ENCODE assay signal across 20 cellular contexts in the genomic region with DNA sequence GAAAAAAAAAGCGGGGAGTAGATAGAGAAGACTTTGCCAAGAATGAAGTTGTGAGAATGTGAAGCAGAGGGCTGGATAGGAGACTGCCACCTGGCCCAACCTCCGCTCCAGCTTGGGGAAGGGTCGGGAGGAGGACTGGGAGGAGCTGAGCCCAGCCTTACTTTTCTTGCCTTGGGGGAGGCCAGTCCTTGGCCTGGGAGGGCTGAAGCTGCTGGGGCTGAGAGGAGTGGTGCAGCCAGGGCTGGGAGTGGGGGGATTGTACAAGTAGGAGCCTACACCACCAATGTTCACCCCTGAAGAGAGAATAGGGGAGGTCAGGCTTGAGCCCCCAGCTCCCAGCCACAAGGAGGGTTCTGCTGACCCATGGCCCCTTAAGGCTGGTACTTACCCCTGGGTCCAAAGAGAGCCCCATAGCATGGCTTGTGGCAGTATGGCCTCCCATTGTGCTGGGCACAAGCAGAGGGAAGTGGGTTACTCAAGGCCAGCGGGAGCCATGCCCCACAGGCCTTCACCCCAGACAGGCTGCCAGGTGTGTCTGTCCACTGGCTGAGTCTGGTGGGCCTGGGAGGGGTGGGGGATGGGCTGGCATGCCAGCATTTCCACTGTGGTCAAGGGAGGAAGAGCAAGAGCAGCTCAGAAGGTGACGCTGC. TPM values are rescaled to one million over a fixed set of nuclear protein-coding genes. Genes with fewer than 3 reads are reported as not detected.
A peak's percentile ranks its signal among the peaks of the same experiment; 100 is the strongest.
DNase-seq lines count a peak whose midpoint lies in the region; ATAC-seq and TF ChIP-seq lines count a peak whose summit lies in the region.
"Had no signal": no experiment of that assay in that cellular context is flagged by ENCODE, and none has a peak within 500 bp of the region (broad histone marks: within the 10 kb centered on the region; RNA-seq: fewer than 3 reads in every experiment).

No MANE protein-coding gene starts in this region.

- intact Hi-C loops in spleen (cut with DNase I; ENCODE audit: low total_unique reads): no loop called here

- H3K4me1 ChIP-seq in Karpas-422 (ENCODE audit: low read length) (peaks cover 35% of the 10 kb centered on the region), spleen (peaks cover 0 to 52% (median 25%) of the 10 kb centered on the region in 6 donors)

- H3K9me3 ChIP-seq in Karpas-422 (ENCODE audit: low read length) (no peaks in the 10 kb centered on the region), spleen (no peaks in the 10 kb centered on the region)
- H3K9me3 ChIP-seq: body of pancreas, thyroid gland had no signal

- no peak for ATAC-seq in GM18858 (IDR thresholded peaks at IDR 0.05; ENCODE audit: unreplicated experiment)

- H3K27me3 Mint-ChIP-seq in glutamatergic neuron (ENCODE audit: unreplicated experiment): peaks cover 3% of the 10 kb centered on the region

- peak overlapping the region; percentile 18 for H3K4me3 Mint-ChIP-seq in glutamatergic neuron (ENCODE audit: unreplicated experiment)

- peak overlapping the region; percentile 71 for H3K9ac ChIP-seq in Karpas-422 (ENCODE audit: low read length)

- H3K27ac ChIP-seq in Karpas-422 (ENCODE audit: low read length) (no peak overlapping the region), spleen (no peak overlapping the region)
- H3K27ac ChIP-seq: C4-2B, thyroid gland, WERI-Rb-1 had no signal

- H3K36me3 ChIP-seq in Karpas-422 (ENCODE audit: insufficient read depth, low read length) (no peaks in the 10 kb centered on the region), spleen (no peaks in the 10 kb centered on the region)
- H3K36me3 ChIP-seq: thyroid gland, WERI-Rb-1 had no signal

- TF ChIP-seq POLR2A in spleen (IDR thresholded peaks at IDR 0.05): no peak

- peak; percentile 28 for DNase-seq in ELF-1 (ENCODE audit: low read depth, low spot score)
- peak; percentile 39 for DNase-seq in Karpas-422
- no peak for DNase-seq in glutamatergic neuron
- peak; percentile 79 for DNase-seq in spleen
- DNase-seq in mucosa of gallbladder (ENCODE audit: low spot score): no peak
- DNase-seq in stimulated activated CD4-positive, alpha-beta T cell treated with anti-CD3 and anti-CD28 coated beads, Interleukin-4, amount 100 ng/mL, for 24 hours: no peak
- DNase-seq: DND-41, erythroblast, NCI-H774, nucleus accumbens, SW 1271, WERI-Rb-1 had no signal

- WGBS in spleen, 5 donors: 84 to 96% (median 87%) methylated on average over 4 to 5 of the region's 5 CpGs

- no peak overlapping the region for H3K27ac Mint-ChIP-seq in glutamatergic neuron (ENCODE audit: unreplicated experiment)
- H3K27ac Mint-ChIP-seq: dendritic cell treated with granulocyte-macrophage colony-stimulating factor and Interleukin-4, amounts not matched to agents 40 ng/mL and 50 ng/mL, for 4 days had no signal

- H3K4me3 ChIP-seq in Karpas-422 (ENCODE audit: low read length) (peak overlapping the region; percentile 72; the same call in 1 of the 2 replicates), spleen (peak overlapping the region in 1 of 8 donors; percentile 68)
- H3K4me3 ChIP-seq: body of pancreas had no signal

- no peaks in the 10 kb centered on the region for H3K4me1 Mint-ChIP-seq in glutamatergic neuron (ENCODE audit: low read depth, unreplicated experiment)

- H2AFZ ChIP-seq in Karpas-422 (ENCODE audit: low read length): no peak overlapping the region

- H3K9me3 Mint-ChIP-seq in glutamatergic neuron (ENCODE audit: unreplicated experiment): no peaks in the 10 kb centered on the region
- H3K9me3 Mint-ChIP-seq: dendritic cell treated with granulocyte-macrophage colony-stimulating factor and Interleukin-4, amounts not matched to agents 40 ng/mL and 50 ng/mL, for 4 days had no signal

- H3K4me2 ChIP-seq in Karpas-422 (ENCODE audit: low read depth, low read length, poor library complexity, severe bottlenecking): peak overlapping the region; percentile 83

- no peaks in the 10 kb centered on the region for H3K36me3 Mint-ChIP-seq in glutamatergic neuron (ENCODE audit: unreplicated experiment)

- 0 out of 2 replicates have a peak, but pooled peaks cover 3% of the 10 kb centered on the region for H4K20me1 ChIP-seq in Karpas-422 (ENCODE audit: insufficient read depth, low read depth, low read length)

- H3K27me3 ChIP-seq in Karpas-422 (ENCODE audit: low read length) (no peaks in the 10 kb centered on the region), spleen (replicated peaks in 1 of 7) (peaks cover 0 to 23% (median 0%) of the 10 kb centered on the region in 7 donors)
- H3K27me3 ChIP-seq: body of pancreas, thyroid gland had no signal

- no peaks in the 10 kb centered on the region for H3K79me2 ChIP-seq in Karpas-422 (ENCODE audit: low read length)

- H3K9me2 ChIP-seq in Karpas-422 (replicated peaks; ENCODE audit: insufficient read depth, low read length): no peaks in the 10 kb centered on the region

- TF ChIP-seq CTCF in glutamatergic neuron (IDR thresholded peaks at IDR 0.05; ENCODE audit: partially characterized antibody, unreplicated experiment): no peak
- no peak for TF ChIP-seq CTCF in spleen (IDR thresholded peaks at IDR 0.05 in 8 of 11, conservative IDR thresholded peaks at IDR 0.05 in 3 of 11)

RNA-seq across cellular contexts. Expression of gene CRIP3, which starts 1.1 kb away (rescaled TPM):
- 55.0 and 56.8 TPM in 2 replicates for total RNA-seq in Karpas-422 (2014; rRNA removed; shearing (Covaris generic); ENCODE audit: low replicate concordance)
- 0.69 TPM for total RNA-seq in glutamatergic neuron (ENCODE audit: unreplicated experiment)
- 10 to 100 TPM in 1 of 7 donors, 1 to 10 TPM in 6; 6.4 to 11.6 (median 7.1) TPM for total RNA-seq in spleen
- 10 to 100 TPM; 15.1 to 36.5 (median 35.8) TPM for polyA plus RNA-seq in spleen
- 7.3 TPM for total RNA-seq in mucosa of gallbladder
- total RNA-seq: body of pancreas, glomerular endothelial cell, RPMI7951 had no signal

RNA-seq across cellular contexts. Expression of gene SLC22A7, which starts 9.5 kb away (rescaled TPM):
- not detected in 2 replicates for total RNA-seq in Karpas-422 (2014; rRNA removed; shearing (Covaris generic); ENCODE audit: low replicate concordance)
- total RNA-seq in glutamatergic neuron (ENCODE audit: unreplicated experiment): 0.34 TPM
- total RNA-seq in spleen: not detected
- polyA plus RNA-seq in spleen: not detected
- total RNA-seq in mucosa of gallbladder: 0.37 TPM
- total RNA-seq: activated CD8-positive, alpha-beta memory T cell treated with anti-CD3 and anti-CD28 coated beads for 36 hours; body of pancreas; glomerular endothelial cell; RPMI7951; thyroid gland had no signal

Comparison
In these comparisons a context has a peak if more than half of its experiments do, and no peak if none do; other contexts are left out.
1. DNase-seq: peak in ELF-1 (single experiment), Karpas-422 (single experiment) and spleen (single experiment); none in glutamatergic neuron (single experiment), mucosa of gallbladder (single experiment) and stimulated activated CD4-positive, alpha-beta T cell treated with anti-CD3 and anti-CD28 coated beads, Interleukin-4, amount 100 ng/mL, for 24 hours (single experiment).